Comparison of ENCODE assay signal across 12 cellular contexts in the genomic region with DNA sequence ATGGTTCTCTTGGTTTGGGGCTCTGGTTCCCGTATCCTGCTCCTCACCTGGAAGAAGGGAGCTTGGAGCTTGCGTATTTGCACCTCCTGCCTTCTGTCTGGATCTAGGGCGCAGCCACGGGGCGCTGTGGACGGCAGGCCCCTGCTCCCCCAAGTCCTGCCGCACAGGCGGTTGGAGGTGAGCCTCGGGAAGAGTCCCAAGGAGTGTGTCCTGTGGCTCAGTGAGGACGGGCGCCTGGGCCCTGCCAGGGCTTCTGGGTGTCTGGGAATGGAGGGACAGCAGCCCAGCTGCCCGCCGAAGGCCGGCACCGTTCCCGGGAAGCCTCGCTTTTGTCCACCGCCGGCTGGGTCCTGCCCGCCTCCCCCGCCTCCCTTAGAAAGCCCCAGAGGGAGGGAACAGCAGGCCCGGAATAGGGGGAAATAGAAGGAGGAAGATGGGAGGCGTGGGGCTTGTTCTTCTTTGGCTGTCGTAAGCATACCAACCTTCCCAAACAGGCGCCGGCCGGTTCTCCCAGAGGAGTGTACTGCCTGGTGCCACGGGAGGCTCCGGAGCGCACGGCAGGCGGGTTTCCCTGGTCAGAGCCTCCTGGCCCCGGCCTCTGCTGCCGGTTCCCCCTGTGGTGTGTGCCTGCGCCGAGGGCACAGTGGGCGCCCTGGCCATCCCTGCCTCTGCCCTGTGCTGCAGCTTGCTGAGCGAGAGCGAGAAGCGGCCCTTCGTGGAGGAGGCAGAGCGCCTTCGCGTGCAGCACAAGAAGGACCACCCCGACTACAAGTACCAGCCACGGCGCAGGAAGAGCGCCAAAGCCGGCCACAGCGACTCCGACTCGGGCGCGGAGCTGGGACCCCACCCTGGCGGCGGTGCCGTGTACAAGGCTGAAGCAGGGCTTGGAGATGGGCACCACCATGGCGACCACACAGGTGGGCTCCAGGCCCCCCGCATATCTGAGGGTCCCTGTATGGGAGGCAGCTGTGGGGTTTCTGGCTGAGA. TPM values are rescaled to one million over a fixed set of nuclear protein-coding genes. Genes with fewer than 3 reads are reported as not detected.
DNase-seq lines count a peak whose midpoint lies in the region; ATAC-seq lines count a peak whose summit lies in the region.
"Had no signal": no experiment of that assay in that cellular context is flagged by ENCODE, and none has a peak within 500 bp of the region (broad histone marks: within the 10 kb centered on the region; RNA-seq: fewer than 3 reads in every experiment).

No MANE protein-coding gene starts in this region.

- H3K36me3 Mint-ChIP-seq in activated naive CD4-positive, alpha-beta T cell treated with anti-CD3 and anti-CD28 coated beads, Interleukin-2, amount 50 U/mL, for 24 hours, result no peaks in the 10 kb centered on the region
- no peaks in the 10 kb centered on the region for H3K36me3 Mint-ChIP-seq in activated naive CD8-positive, alpha-beta T cell

- no peaks in the 10 kb centered on the region for H3K9me3 ChIP-seq in mesodermal cell (ENCODE audit: control insufficient read depth, low read length)
- H3K9me3 ChIP-seq: BLaER1 had no signal

- H3K27me3 Mint-ChIP-seq in activated naive CD4-positive, alpha-beta T cell treated with anti-CD3 and anti-CD28 coated beads, Interleukin-2, amount 50 U/mL, for 24 hours, result no peaks in the 10 kb centered on the region
- H3K27me3 Mint-ChIP-seq in activated naive CD8-positive, alpha-beta T cell, result no peaks in the 10 kb centered on the region
- H3K27me3 Mint-ChIP-seq in stimulated activated naive CD8-positive, alpha-beta T cell treated with anti-CD3 and anti-CD28 coated beads, Interleukin-15, amount 100 ng/mL, for 72 hours, result peaks cover 27% of the 10 kb centered on the region

- H3K4me3 Mint-ChIP-seq in activated naive CD4-positive, alpha-beta T cell treated with anti-CD3 and anti-CD28 coated beads, Interleukin-2, amount 50 U/mL, for 24 hours, result peak overlapping the region; percentile 64
- H3K4me3 Mint-ChIP-seq in activated naive CD8-positive, alpha-beta T cell, result peak overlapping the region; percentile 71
- H3K4me3 Mint-ChIP-seq in stimulated activated naive CD8-positive, alpha-beta T cell treated with anti-CD3 and anti-CD28 coated beads, Interleukin-15, amount 100 ng/mL, for 72 hours, result peak overlapping the region; percentile 47 to 52

- no peaks in the 10 kb centered on the region for H3K36me3 ChIP-seq in mesodermal cell (ENCODE audit: control insufficient read depth, insufficient read depth, low read length)
- H3K36me3 ChIP-seq: BLaER1 had no signal

- H3K4me1 Mint-ChIP-seq in activated naive CD4-positive, alpha-beta T cell treated with anti-CD3 and anti-CD28 coated beads, Interleukin-2, amount 50 U/mL, for 24 hours, result peaks cover 6% of the 10 kb centered on the region
- peaks cover 11% of the 10 kb centered on the region for H3K4me1 Mint-ChIP-seq in activated naive CD8-positive, alpha-beta T cell (ENCODE audit: low read depth)
- H3K4me1 Mint-ChIP-seq in stimulated activated naive CD8-positive, alpha-beta T cell treated with anti-CD3 and anti-CD28 coated beads, Interleukin-15, amount 100 ng/mL, for 72 hours, result peaks cover 28% of the 10 kb centered on the region

- H3K4me3 ChIP-seq in mesodermal cell (ENCODE audit: extremely low read depth, insufficient read depth, low read length, poor library complexity, severe bottlenecking), result peak overlapping the region; percentile 33

- H3K4me1 ChIP-seq in mesodermal cell (ENCODE audit: control insufficient read depth, insufficient read depth, low read length, poor library complexity, severe bottlenecking), result peaks cover 3% of the 10 kb centered on the region

- no peaks in the 10 kb centered on the region for H3K9me3 Mint-ChIP-seq in activated naive CD4-positive, alpha-beta T cell treated with anti-CD3 and anti-CD28 coated beads, Interleukin-2, amount 50 U/mL, for 24 hours
- no peaks in the 10 kb centered on the region for H3K9me3 Mint-ChIP-seq in activated naive CD8-positive, alpha-beta T cell (ENCODE audit: low read depth)
- no peaks in the 10 kb centered on the region for H3K9me3 Mint-ChIP-seq in stimulated activated naive CD8-positive, alpha-beta T cell treated with anti-CD3 and anti-CD28 coated beads, Interleukin-15, amount 100 ng/mL, for 72 hours

- H3K27ac Mint-ChIP-seq in activated naive CD4-positive, alpha-beta T cell treated with anti-CD3 and anti-CD28 coated beads, Interleukin-2, amount 50 U/mL, for 24 hours, result no peak overlapping the region
- H3K27ac Mint-ChIP-seq in activated naive CD8-positive, alpha-beta T cell, result no peak overlapping the region
- no peak overlapping the region for H3K27ac Mint-ChIP-seq in stimulated activated naive CD8-positive, alpha-beta T cell treated with anti-CD3 and anti-CD28 coated beads, Interleukin-15, amount 100 ng/mL, for 72 hours

- DNase-seq in activated naive CD4-positive, alpha-beta T cell (lab: John Stamatoyannopoulos, UW), result no peak
- no peak for DNase-seq in stimulated activated naive CD8-positive, alpha-beta T cell treated with anti-CD3 and anti-CD28 coated beads, Interleukin-15, amount 100 ng/mL, for 72 hours
- DNase-seq in stimulated activated naive CD4-positive, alpha-beta T cell treated with Interleukin-2 at 50 U/mL for 16 hours (lab: John Stamatoyannopoulos, UW), result no peak
- DNase-seq: islet precursor cell, KBM-7, NCI-H446 treated with DMSO at 0.1 percent for 48 hours had no signal

- ATAC-seq in stimulated activated naive CD8-positive, alpha-beta T cell treated with anti-CD3 and anti-CD28 coated beads, Interleukin-15, amount 100 ng/mL, for 72 hours, result no peak
- ATAC-seq in GM18909 (IDR thresholded peaks at IDR 0.05; ENCODE audit: poor library complexity, unreplicated experiment), result no peak
- ATAC-seq in GM21515 (IDR thresholded peaks at IDR 0.05; ENCODE audit: unreplicated experiment), result no peak

- WGBS in mesodermal cell (ENCODE audit: insufficient coverage in 2 of 2), 2 experiments, result 61 to 67% methylated on average over 35 to 47 of the region's 59 CpGs

- no peak overlapping the region for H3K27ac ChIP-seq in mesodermal cell (ENCODE audit: low read depth, low read length, severe bottlenecking)
- H3K27ac ChIP-seq: BLaER1 had no signal

RNA-seq across cellular contexts. Expression of a gene that starts 1.8 kb away (rescaled TPM):
- polyA plus RNA-seq in mesodermal cell (2013, experiment 1 of 2), result 6.7 TPM
- 5.5 TPM for polyA plus RNA-seq in mesodermal cell (2013, experiment 2 of 2)

RNA-seq across cellular contexts. Expression of a gene that starts 12.6 kb away (rescaled TPM):
- polyA plus RNA-seq in mesodermal cell (2013, experiment 1 of 2), result 16.3 TPM
- polyA plus RNA-seq in mesodermal cell (2013, experiment 2 of 2), result 16.0 TPM
